16 cellular contexts compared by ENCODE assay signal in the genomic region with DNA sequence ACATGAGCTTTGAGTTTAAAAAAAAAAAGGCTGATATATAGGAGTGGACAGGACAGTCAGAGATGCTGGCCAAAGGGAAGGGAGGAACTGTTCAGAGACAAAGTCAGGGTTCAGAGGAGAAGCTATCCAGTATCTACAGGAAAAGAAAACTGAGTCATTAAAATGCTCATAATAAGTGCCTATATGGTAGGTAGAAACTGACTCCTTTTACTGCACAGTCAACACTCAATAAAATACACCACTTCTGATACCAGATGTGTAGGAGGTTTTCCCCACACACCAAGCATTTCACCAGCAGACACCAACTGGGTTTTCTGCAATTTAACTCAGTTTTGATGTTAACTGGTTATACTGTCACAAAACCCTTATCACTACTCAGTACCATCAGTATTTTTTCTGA. TPM values are rescaled to one million over a fixed set of nuclear protein-coding genes. Genes with fewer than 3 reads are reported as not detected.
DNase-seq lines count a peak whose midpoint lies in the region; ATAC-seq and TF ChIP-seq lines count a peak whose summit lies in the region.
"Had no signal": no experiment of that assay in that cellular context is flagged by ENCODE, and none has a peak within 500 bp of the region (broad histone marks: within the 10 kb centered on the region; RNA-seq: fewer than 3 reads in every experiment).

No MANE protein-coding gene starts in this region.

- peaks cover 14% of the 10 kb centered on the region for H3K4me1 Mint-ChIP-seq in activated T-cell treated with anti-CD3 and anti-CD28 coated beads, Interleukin-2, amount 50 U/mL, for 24 hours (ENCODE audit: low read depth)
- no peaks in the 10 kb centered on the region for H3K4me1 Mint-ChIP-seq in stimulated activated effector memory CD8-positive, alpha-beta T cell treated with anti-CD3 and anti-CD28 coated beads, Interleukin-12 subunit alpha, Interleukin-12 subunit beta, amount 100 ng/mL, for 72 hours

- POLR2A ChIA-PET in HEK293 (lab: Yijun Ruan, JAX): interaction anchor here (1.1 kb wide), 1 partner anchor 73 kb away, joined by 3 read pairs; a partner anchor contains a TSS

- H3K36me3 ChIP-seq in HEK293 (ENCODE audit: control insufficient read depth in 2 of 2, insufficient read depth in 1 of 2, low read length in 2 of 2) (no peaks in the 10 kb centered on the region), SJCRH30 (no peaks in the 10 kb centered on the region)
- H3K36me3 ChIP-seq: suprapubic skin had no signal

- no peaks in the 10 kb centered on the region for H3K9me3 Mint-ChIP-seq in activated T-cell treated with anti-CD3 and anti-CD28 coated beads, Interleukin-2, amount 50 U/mL, for 24 hours
- no peaks in the 10 kb centered on the region for H3K9me3 Mint-ChIP-seq in stimulated activated effector memory CD8-positive, alpha-beta T cell treated with anti-CD3 and anti-CD28 coated beads, Interleukin-12 subunit alpha, Interleukin-12 subunit beta, amount 100 ng/mL, for 72 hours
- H3K9me3 Mint-ChIP-seq: CD8-positive, alpha-beta T cell; mesothelial cell of epicardium had no signal

- H3K4me3 ChIP-seq in HEK293 (ENCODE audit: low read depth, low read length): no peak overlapping the region
- no peak overlapping the region for H3K4me3 ChIP-seq in SJCRH30
- H3K4me3 ChIP-seq: smooth muscle cell, suprapubic skin had no signal

- peak overlapping the region; percentile 28 for H3K27ac Mint-ChIP-seq in activated T-cell treated with anti-CD3 and anti-CD28 coated beads, Interleukin-2, amount 50 U/mL, for 24 hours
- no peak overlapping the region for H3K27ac Mint-ChIP-seq in stimulated activated effector memory CD8-positive, alpha-beta T cell treated with anti-CD3 and anti-CD28 coated beads, Interleukin-12 subunit alpha, Interleukin-12 subunit beta, amount 100 ng/mL, for 72 hours
- H3K27ac Mint-ChIP-seq: activated CD8-positive, alpha-beta T cell treated with anti-CD3 and anti-CD28 coated beads, Interleukin-2, amount 10 ng/mL, durations not matched to agents 7 days and 5 days; activated naive CD8-positive, alpha-beta T cell; CD8-positive, alpha-beta T cell; mesothelial cell of epicardium had no signal

- no peak overlapping the region for H3K4me3 Mint-ChIP-seq in activated T-cell treated with anti-CD3 and anti-CD28 coated beads, Interleukin-2, amount 50 U/mL, for 24 hours
- H3K4me3 Mint-ChIP-seq in stimulated activated effector memory CD8-positive, alpha-beta T cell treated with anti-CD3 and anti-CD28 coated beads, Interleukin-12 subunit alpha, Interleukin-12 subunit beta, amount 100 ng/mL, for 72 hours: no peak overlapping the region
- H3K4me3 Mint-ChIP-seq: activated CD8-positive, alpha-beta T cell treated with anti-CD3 and anti-CD28 coated beads, Interleukin-2, amount 10 ng/mL, durations not matched to agents 7 days and 5 days; activated naive CD8-positive, alpha-beta T cell; CD8-positive, alpha-beta T cell; mesothelial cell of epicardium had no signal

- no peaks in the 10 kb centered on the region for H3K27me3 ChIP-seq in SJCRH30
- H3K27me3 ChIP-seq: suprapubic skin had no signal

- TF ChIP-seq CTCF in HEK293 (tag by site-specific recombination; IDR thresholded peaks at IDR 0.05): no peak

- CTCF ChIA-PET in HEK293 (lab: Yijun Ruan, JAX): interaction anchor here (1.1 kb wide), 1 partner anchor 14 kb away, joined by 3 read pairs; no protein-coding TSS in a partner anchor

- peaks cover 9% of the 10 kb centered on the region for H3K27me3 Mint-ChIP-seq in activated T-cell treated with anti-CD3 and anti-CD28 coated beads, Interleukin-2, amount 50 U/mL, for 24 hours

- no peaks in the 10 kb centered on the region for H3K36me3 Mint-ChIP-seq in activated T-cell treated with anti-CD3 and anti-CD28 coated beads, Interleukin-2, amount 50 U/mL, for 24 hours (ENCODE audit: low read depth)
- H3K36me3 Mint-ChIP-seq in stimulated activated effector memory CD8-positive, alpha-beta T cell treated with anti-CD3 and anti-CD28 coated beads, Interleukin-12 subunit alpha, Interleukin-12 subunit beta, amount 100 ng/mL, for 72 hours: no peaks in the 10 kb centered on the region
- H3K36me3 Mint-ChIP-seq: activated naive CD8-positive, alpha-beta T cell; CD8-positive, alpha-beta T cell; mesothelial cell of epicardium had no signal

- H3K9me3 ChIP-seq in HEK293 (ENCODE audit: control insufficient read depth, insufficient read depth, low read depth, low read length): no peaks in the 10 kb centered on the region
- 0 out of 2 replicates have a peak, but pooled peaks cover 2% of the 10 kb centered on the region for H3K9me3 ChIP-seq in SJCRH30 (replicated peaks)
- H3K9me3 ChIP-seq: suprapubic skin had no signal

- ATAC-seq in HG03378 (IDR thresholded peaks at IDR 0.05; ENCODE audit: unreplicated experiment): peak; percentile 68
- ATAC-seq in stimulated activated effector memory CD8-positive, alpha-beta T cell treated with anti-CD3 and anti-CD28 coated beads, Interleukin-12 subunit alpha, Interleukin-12 subunit beta, amount 100 ng/mL, for 72 hours: peak; percentile 73
- ATAC-seq in GM21367 (IDR thresholded peaks at IDR 0.05; ENCODE audit: unreplicated experiment): no peak
- ATAC-seq: activated CD8-positive, alpha-beta T cell treated with anti-CD3 and anti-CD28 coated beads, Interleukin-2, amount 10 ng/mL, durations not matched to agents 7 days and 5 days; CD8-positive, alpha-beta T cell had no signal

- H3K4me1 ChIP-seq in HEK293 (ENCODE audit: control insufficient read depth, insufficient read depth, low read length) (no peaks in the 10 kb centered on the region), SJCRH30 (no peaks in the 10 kb centered on the region)

- DNase-seq in activated T-cell treated with anti-CD3 and anti-CD28 coated beads, Interleukin-2, amount 50 U/mL, for 24 hours: no peak
- no peak for DNase-seq in activated T-cell treated with anti-CD3 and anti-CD28 coated beads, Interleukin-2, amount 50 U/mL, for 1 hour
- no peak for DNase-seq in stimulated activated effector memory CD8-positive, alpha-beta T cell treated with anti-CD3 and anti-CD28 coated beads, Interleukin-12 subunit alpha, Interleukin-12 subunit beta, amount 100 ng/mL, for 72 hours (ENCODE audit: low spot score in 2 of 2)
- DNase-seq in SJCRH30: no peak
- no peak for DNase-seq in effector CD8-positive, alpha-beta T cell (lab: John Stamatoyannopoulos, UW)
- DNase-seq: activated CD8-positive, alpha-beta T cell treated with anti-CD3 and anti-CD28 coated beads, Interleukin-2, amount 10 ng/mL, durations not matched to agents 7 days and 5 days; CD8-positive, alpha-beta T cell; central memory CD4-positive, alpha-beta T cell; SHP77 treated with DMSO at 0.1 percent for 48 hours had no signal

- H3K27ac ChIP-seq in HEK293 (ENCODE audit: extremely low read depth, low read depth, low read length) (no peak overlapping the region), SJCRH30 (no peak overlapping the region)
- H3K27ac ChIP-seq: suprapubic skin had no signal

TF ChIP-seq in HEK293, 187 proteins besides CTCF, POLR2A, EP300 and RAD21:
- TF ChIP-seq ZNF76 (tag by site-specific recombination; IDR thresholded peaks at IDR 0.05; ENCODE audit: borderline replicate concordance, low read depth) (no peak), MYNN (tag by site-specific recombination; IDR thresholded peaks at IDR 0.05; ENCODE audit: borderline replicate concordance) (no peak), ZNF48 (tag by site-specific recombination; IDR thresholded peaks at IDR 0.05) (no peak), EGR2 (tag by site-specific recombination; IDR thresholded peaks at IDR 0.05; ENCODE audit: low read depth) (0 out of 2 replicates have a peak, but pooled peaks have one; percentile 24), ZFHX2 (tag by site-specific recombination; conservative IDR thresholded peaks at IDR 0.05) (peak; percentile 21; the same call in 1 of the 2 replicates), ZNF146 (tag by site-specific recombination; IDR thresholded peaks at IDR 0.05) (no peak), SALL2 (tag by site-specific recombination; IDR thresholded peaks at IDR 0.05; ENCODE audit: borderline replicate concordance) (no peak)

RNA-seq across cellular contexts. Expression of a gene that starts 32.9 kb away (rescaled TPM):
- total RNA-seq in SJCRH30 (2014; rRNA removed; shearing (Covaris generic)): 1.4 and 2.0 TPM in 2 replicates
